In genomic region chr1:185317034-185317885, GRCh38 we compare ENCODE assay signal across 1 cellular context.
TF ChIP-seq lines count a peak whose summit lies in the region.

IVNS1ABP (minus strand) TSS chr1:185317243; CDS start chr1:185309493, 7,750 bp downstream.

TF ChIP-seq in HCT116, 20 proteins besides CTCF, POLR2A, EP300 and RAD21 (continued from another document):
- no peak for TF ChIP-seq ATF3 (IDR thresholded peaks at IDR 0.05)
- no peak for TF ChIP-seq YY1 (IDR thresholded peaks at IDR 0.05; ENCODE audit: extremely low read depth, insufficient replicate concordance, low read depth, low read length)
- no peak for TF ChIP-seq JUND (IDR thresholded peaks at IDR 0.05)
- TF ChIP-seq SP1 (IDR thresholded peaks at IDR 0.05; ENCODE audit: low read depth), result peak; percentile 52
- no peak for TF ChIP-seq SRF (IDR thresholded peaks at IDR 0.05; ENCODE audit: low read depth)
- peak; percentile 95 for TF ChIP-seq POLR2AphosphoS5 (IDR thresholded peaks at IDR 0.05; ENCODE audit: low read depth, low read length)
